In genomic region chr5:126594676-126595485, GRCh38 we compare ENCODE assay signal across 8 cellular contexts. TPM values are rescaled to one million over a fixed set of nuclear protein-coding genes. Genes with fewer than 3 reads are reported as not detected.
A peak's percentile ranks its signal among the peaks of the same experiment; 100 is the strongest.
DNase-seq lines count a peak whose midpoint lies in the region; ATAC-seq, FAIRE-seq and TF ChIP-seq lines count a peak whose summit lies in the region.

ALDH7A1 (minus strand) TSS chr5:126595219; CDS start chr5:126595198, 21 bp downstream.

- peaks cover 13% of the 10 kb centered on the region; the same call in 1 of the 2 replicates for H3K9me3 ChIP-seq in NT2/D1 (ENCODE audit: insufficient read depth, low read length)

- peaks cover 0 to 4% (median 0%) of the 10 kb centered on the region in 5 donors for H3K27me3 Mint-ChIP-seq in naive thymus-derived CD8-positive, alpha-beta T cell

- H3K9ac ChIP-seq in NT2/D1 (ENCODE audit: insufficient read length, low read depth) = peak within 1 kb of the TSS; percentile 85

- CTCF ChIA-PET in BJ (lab: Yijun Ruan, JAX) = interaction anchor here (0.8 to 2.6 kb wide), 14 partner anchors 9 to 260 kb away, joined by 3 to 27 read pairs (median 3); no protein-coding TSS in a partner anchor

- no peaks in the 10 kb centered on the region for H3K27me3 ChIP-seq in BJ (ENCODE audit: control insufficient read depth, insufficient read depth, low read length)
- H3K27me3 ChIP-seq in NT2/D1 (ENCODE audit: insufficient read depth, insufficient read length) = no peaks in the 10 kb centered on the region

- peak within 1 kb of the TSS; percentile 59 for H3K4me3 ChIP-seq in BJ (ENCODE audit: low read depth, low read length)
- peak within 1 kb of the TSS; percentile 80 for H3K4me3 ChIP-seq in NT2/D1 (ENCODE audit: insufficient read length, low read depth)
- H3K4me3 ChIP-seq in fibroblast of villous mesenchyme (ENCODE audit: low read depth, low read length) = peak within 1 kb of the TSS; percentile 68

- TF ChIP-seq CTCF in BJ (IDR thresholded peaks at IDR 0.05; ENCODE audit: insufficient read depth, low read depth, low read length) = peak; percentile 69
- peak; percentile 58 for TF ChIP-seq CTCF in fibroblast of villous mesenchyme (IDR thresholded peaks at IDR 0.05; ENCODE audit: insufficient read depth, low read depth, low read length)
- TF ChIP-seq CTCF in subcutaneous adipose tissue (IDR thresholded peaks at IDR 0.05; ENCODE audit: low read depth) = no peak

- no peaks in the 10 kb centered on the region for H3K9me3 Mint-ChIP-seq in naive thymus-derived CD8-positive, alpha-beta T cell

- no peaks in the 10 kb centered on the region for H3K36me3 Mint-ChIP-seq in naive thymus-derived CD8-positive, alpha-beta T cell

- FAIRE-seq in GM19239 (lab: Jason Lieb, UNC) = no peak

- H3K4me1 Mint-ChIP-seq in naive thymus-derived CD8-positive, alpha-beta T cell = peaks cover 10 to 25% (median 14%) of the 10 kb centered on the region in 4 donors

- H3K36me3 ChIP-seq in BJ (ENCODE audit: control insufficient read depth, insufficient read depth, low read length) (peaks cover 2% of the 10 kb centered on the region; the same call in 1 of the 2 replicates), NT2/D1 (ENCODE audit: insufficient read depth, insufficient read length, low read length) (peaks cover 30% of the 10 kb centered on the region)

- ATAC-seq in HG03354 (IDR thresholded peaks at IDR 0.05; ENCODE audit: poor library complexity, severe bottlenecking, unreplicated experiment) = peak; percentile 85
- peak; percentile 77 to 83 for ATAC-seq in naive thymus-derived CD8-positive, alpha-beta T cell

- peak within 1 kb of the TSS in 6 of 10 donors; percentile 31 to 89 (median 78) for H3K27ac Mint-ChIP-seq in naive thymus-derived CD8-positive, alpha-beta T cell

- DNase-seq in BJ (ENCODE audit: low read depth) (peak; percentile 63), GM19239 (ENCODE audit: insufficient read length, low spot score) (peak; percentile 59), NT2/D1 (ENCODE audit: low read depth, low spot score) (peak; percentile 91), fibroblast of villous mesenchyme (ENCODE audit: low read depth) (peak; percentile 94)
- DNase-seq in activated naive CD4-positive, alpha-beta T cell (lab: John Stamatoyannopoulos, UW) = peak in 3 of 4 experiments; percentile 5 to 28 (median 6)
- peak in 8 of 10 donors; percentile 5 to 43 (median 24) for DNase-seq in naive thymus-derived CD8-positive, alpha-beta T cell

- no peaks in the 10 kb centered on the region for H3K4me1 ChIP-seq in NT2/D1 (ENCODE audit: insufficient read depth, insufficient read length)

- peak within 1 kb of the TSS; percentile 79 to 93 (median 89) for H3K4me3 Mint-ChIP-seq in naive thymus-derived CD8-positive, alpha-beta T cell

- POLR2A ChIA-PET in BJ (lab: Charles Lee) = no interaction called here
- POLR2A ChIA-PET in naive thymus-derived CD8-positive, alpha-beta T cell (lab: Charles Lee) = interaction anchor here (0.6 to 1.1 kb wide), 4 partner anchors 51 to 634 kb away, joined by 3 to 5 read pairs (median 3); no protein-coding TSS in a partner anchor

RNA-seq across cellular contexts. Expression of gene ALDH7A1, which starts in this region (rescaled TPM):
- polyA plus RNA-seq in BJ (2011; rRNA removed) = 81.2 and 99.9 TPM in 2 replicates
- polyA minus RNA-seq in BJ (2011; rRNA and poly(A)+ RNA removed) = 36.6 and 39.1 TPM in 2 replicates
- total RNA-seq in fibroblast of villous mesenchyme (28.7 and 34.5 TPM in 2 replicates), subcutaneous adipose tissue (10 to 100 TPM; 20.2 to 35.8 (median 27.6) TPM)
- total RNA-seq in naive thymus-derived CD8-positive, alpha-beta T cell = 1 to 10 TPM; 4.2 to 5.3 TPM
- 1 to 10 TPM; 3.0 to 6.0 (median 5.4) TPM for polyA plus RNA-seq in naive thymus-derived CD8-positive, alpha-beta T cell

Comparison
In these comparisons a context has a peak if more than half of its experiments do, and no peak if none do; other contexts are left out.
1. Peak in every context shown above with its lines: DNase-seq, ATAC-seq and H3K4me3 ChIP-seq.
2. RNA of gene ALDH7A1 (polyA plus RNA-seq): 81.2 to 99.9 TPM in BJ; 3.0 to 6.0 TPM in naive thymus-derived CD8-positive, alpha-beta T cell; every median in the first group is over 10 times any median in the second.
3. DNase-seq: peak in every context shown above with its lines; median percentile 94 in fibroblast of villous mesenchyme; 91 in NT2/D1; 63 in BJ; 59 in GM19239; 24 in naive thymus-derived CD8-positive, alpha-beta T cell; 6 in activated naive CD4-positive, alpha-beta T cell.